Comparison of ENCODE assay signal across 1 cellular context in genomic region chr2:218781691-218782528, GRCh38.
TF ChIP-seq lines count a peak whose summit lies in the region.

TSS of gene CYP27A1 (plus strand) at chr2:218782147. CDS start at chr2:218782183, 36 bp downstream.

TF ChIP-seq in HepG2, 621 proteins besides CTCF, POLR2A, EP300 and RAD21 (continued from another document and continues in another):
- TF ChIP-seq ZNF646 (CRISPR knock-in tag; IDR thresholded peaks at IDR 0.05) = peak; percentile 76; the same call in 1 of the 2 replicates
- TF ChIP-seq MIER2 (CRISPR knock-in tag; IDR thresholded peaks at IDR 0.05) = no peak; the same call in 1 of the 2 replicates
- no peak for TF ChIP-seq FOXM1 (CRISPR knock-in tag; IDR thresholded peaks at IDR 0.05)
- TF ChIP-seq ZNF557 (CRISPR knock-in tag; IDR thresholded peaks at IDR 0.05) = 0 out of 2 replicates have a peak, but pooled peaks have one; percentile 42
- peak; percentile 42; the same call in 1 of the 2 replicates for TF ChIP-seq ZNF703 (CRISPR knock-in tag; IDR thresholded peaks at IDR 0.05; ENCODE audit: borderline replicate concordance)
- peak; percentile 57; the same call in 1 of the 2 replicates for TF ChIP-seq TCF7 (IDR thresholded peaks at IDR 0.05; ENCODE audit: low read depth)
- TF ChIP-seq ZNF17 (CRISPR knock-in tag; IDR thresholded peaks at IDR 0.05) = no peak
- TF ChIP-seq TGIF2 (CRISPR knock-in tag; IDR thresholded peaks at IDR 0.05) = peak; percentile 92
- no peak; the same call in 1 of the 2 replicates for TF ChIP-seq ZNF549 (CRISPR knock-in tag; IDR thresholded peaks at IDR 0.05)
- peak; percentile 82 to 87; a peak in 3 of 4 replicates for TF ChIP-seq NR2F1 (CRISPR knock-in tag; IDR thresholded peaks at IDR 0.05)
- TF ChIP-seq RNF219 (CRISPR knock-in tag; IDR thresholded peaks at IDR 0.05) = no peak
- TF ChIP-seq GMEB2 (CRISPR knock-in tag; IDR thresholded peaks at IDR 0.05; ENCODE audit: low read depth) = no peak
- no peak for TF ChIP-seq TRIM22 (IDR thresholded peaks at IDR 0.05)
- peak; percentile 88 for TF ChIP-seq ZNF501 (CRISPR knock-in tag; IDR thresholded peaks at IDR 0.05)
- 0 out of 2 replicates have a peak, but pooled peaks have one; percentile 16 for TF ChIP-seq SIN3A (IDR thresholded peaks at IDR 0.05; ENCODE audit: borderline replicate concordance, low read depth, low read length)
- TF ChIP-seq ZNF512 (CRISPR knock-in tag; IDR thresholded peaks at IDR 0.05) = no peak; the same call in 1 of the 2 replicates
- no peak for TF ChIP-seq PAWR (CRISPR knock-in tag; IDR thresholded peaks at IDR 0.05; ENCODE audit: borderline replicate concordance)
- TF ChIP-seq ZNF30 (CRISPR knock-in tag; IDR thresholded peaks at IDR 0.05) = no peak
- no peak for TF ChIP-seq ZBTB40 (IDR thresholded peaks at IDR 0.05)
- peak; percentile 72; the same call in 1 of the 2 replicates for TF ChIP-seq ZBTB40 (CRISPR knock-in tag; IDR thresholded peaks at IDR 0.05)
- peak; percentile 90; the same call in 1 of the 2 replicates for TF ChIP-seq PLSCR1 (CRISPR knock-in tag; IDR thresholded peaks at IDR 0.05; ENCODE audit: borderline replicate concordance)
- peak; percentile 84 for TF ChIP-seq NR2C2 (CRISPR knock-in tag; IDR thresholded peaks at IDR 0.05; ENCODE audit: borderline replicate concordance)
- TF ChIP-seq ZNF414 (CRISPR knock-in tag; IDR thresholded peaks at IDR 0.05) = peak; percentile 88
- TF ChIP-seq ZIK1 (CRISPR knock-in tag; IDR thresholded peaks at IDR 0.05; ENCODE audit: borderline replicate concordance, low read depth) = peak; percentile 80; the same call in 1 of the 2 replicates
- no peak; the same call in 1 of the 2 replicates for TF ChIP-seq ZBTB25 (CRISPR knock-in tag; IDR thresholded peaks at IDR 0.05)
- no peak for TF ChIP-seq TAF15 (IDR thresholded peaks at IDR 0.05; ENCODE audit: low read depth, low read length, poor library complexity, severe bottlenecking)
- 0 out of 2 replicates have a peak, but pooled peaks have one; percentile 72 for TF ChIP-seq RARG (CRISPR knock-in tag; IDR thresholded peaks at IDR 0.05; ENCODE audit: low read depth)
